8 cellular contexts compared by ENCODE assay signal in genomic region chrX:15854080-15854655, GRCh38. TPM values are rescaled to one million over a fixed set of nuclear protein-coding genes. Genes with fewer than 3 reads are reported as not detected.
A peak's percentile ranks its signal among the peaks of the same experiment; 100 is the strongest.
DNase-seq lines count a peak whose midpoint lies in the region; ATAC-seq and TF ChIP-seq lines count a peak whose summit lies in the region.

No MANE protein-coding gene starts in this region.

- DNase-seq in T-helper 1 cell (peak in 4 of 5 donors; percentile 9 to 40 (median 15)), anterior cingulate cortex (lab: John Stamatoyannopoulos, UW) (peak in 51 of 58 donors; percentile 0 to 73 (median 36)), right cardiac atrium (peak; percentile 67 to 85 (median 84)), retina (peak; percentile 84), HPDE6-E6E7 (ENCODE audit: extremely low spot score) (no peak)

- H3K27ac ChIP-seq in C4-2B = peak overlapping the region; percentile 88
- peak overlapping the region; percentile 91 for H3K27ac ChIP-seq in right cardiac atrium (ENCODE audit: low read length)

- H3K4me3 ChIP-seq in right cardiac atrium (ENCODE audit: low read length) = peak overlapping the region; percentile 98

- peak; percentile 53 for TF ChIP-seq CTCF in C4-2B (conservative IDR thresholded peaks at IDR 0.05)

- peak; percentile 40 for ATAC-seq in GM19397 (IDR thresholded peaks at IDR 0.05; ENCODE audit: unreplicated experiment)
- ATAC-seq in HG03558 (IDR thresholded peaks at IDR 0.05; ENCODE audit: extremely low read depth, unreplicated experiment) = peak; percentile 17
- ATAC-seq in right cardiac atrium = peak; percentile 29 to 36

- no peaks in the 10 kb centered on the region for H3K9me3 ChIP-seq in right cardiac atrium (ENCODE audit: control insufficient read depth, low read length)

- no peaks in the 10 kb centered on the region for H3K4me1 ChIP-seq in right cardiac atrium (ENCODE audit: control insufficient read depth, insufficient read depth, low read length)

- WGBS in right cardiac atrium = under 1% methylated on average over 62 of the region's 65 CpGs

- no peaks in the 10 kb centered on the region for H3K27me3 ChIP-seq in right cardiac atrium (ENCODE audit: control insufficient read depth, insufficient read depth)

- intact Hi-C loops in right cardiac atrium (cut with DNase I) = no loop called here

RNA-seq across cellular contexts. Expression of gene AP1S2, which starts 0.4 kb away (rescaled TPM):
- total RNA-seq in right cardiac atrium = 10 to 100 TPM; 70.6 to 81.0 (median 75.0) TPM
- polyA plus RNA-seq in right cardiac atrium = 66.8 TPM
